Comparison of ENCODE assay signal across 39 cellular contexts in genomic region chr13:42628666-42629065, GRCh38. TPM values are rescaled to one million over a fixed set of nuclear protein-coding genes. Genes with fewer than 3 reads are reported as not detected.
"Had no signal": no experiment of that assay in that cellular context is flagged by ENCODE, and none has a peak within 500 bp of the region (broad histone marks: within the 10 kb centered on the region; RNA-seq: fewer than 3 reads in every experiment).

No MANE protein-coding gene starts in this region.

- H3K36me3 ChIP-seq: MG63 had no signal

- H3K27me3 ChIP-seq: MG63 had no signal

- H3K4me3 ChIP-seq: MG63 had no signal

- DNase-seq: Karpas-422, Kasumi-1, MG63, MM.1S, MV-4-11, NCI-H1048, NCI-H1092, NCI-H1092 treated with DMSO at 0.1 percent for 48 hours, NCI-H1105, NCI-H1105 treated with DMSO at 0.1 percent for 48 hours, NCI-H1417, NCI-H1417 treated with DMSO at 0.1 percent for 48 hours, NCI-H1436, NCI-H1436 treated with DMSO at 0.1 percent for 48 hours, NCI-H146, NCI-H1694, NCI-H1694 treated with DMSO at 0.1 percent for 48 hours, NCI-H187, NCI-H187 treated with DMSO at 0.1 percent for 48 hours, NCI-H1930, NCI-H2029, NCI-H2029 treated with DMSO at 0.1 percent for 48 hours, NCI-H2081, NCI-H2081 treated with DMSO at 0.1 percent for 48 hours, NCI-H2107, NCI-H2171, NCI-H2171 treated with DMSO at 0.1 percent for 48 hours, NCI-H2227 treated with DMSO at 0.1 percent for 48 hours, NCI-H226, NCI-H345, NCI-H446, NCI-H446 treated with DMSO at 0.1 percent for 48 hours, NCI-H510A, NCI-H510A treated with DMSO at 0.1 percent for 48 hours, NCI-H524 had no signal

- H3K9me3 ChIP-seq: MG63 had no signal

RNA-seq across cellular contexts. Expression of gene TNFSF11, which starts 54.7 kb away (rescaled TPM):
- total RNA-seq: LHCN-M2, M059J, MCF 10A, NCI-H460 had no signal
